Comparison of ENCODE assay signal across 8 cellular contexts in genomic region chr7:105003275-105003674, GRCh38. TPM values are rescaled to one million over a fixed set of nuclear protein-coding genes. Genes with fewer than 3 reads are reported as not detected.
DNase-seq lines count a peak whose midpoint lies in the region; ATAC-seq and TF ChIP-seq lines count a peak whose summit lies in the region.

No MANE protein-coding gene starts in this region.

- DNase-seq in DMS 273 (lab: John Stamatoyannopoulos, UW; ENCODE audit: unreplicated experiment) (peak; percentile 35), DMS 273 treated with DMSO at 0.1 percent for 48 hours (lab: John Stamatoyannopoulos, UW) (no peak), fibroblast of lung (ENCODE audit: low read depth in 2 of 2) (peak; percentile 77 to 86), prostate gland (ENCODE audit: low spot score) (no peak)
- DNase-seq in activated CD4-positive, alpha-beta T cell treated with anti-CD3 and anti-CD28 coated beads, Interleukin-2, amount 50 U/mL, for 4 hours: peak; percentile 42 to 44
- DNase-seq in activated CD4-positive, CD25-positive, alpha-beta regulatory T cell treated with anti-CD3 and anti-CD28 coated beads, Interleukin-2, amount 50 U/mL, for 72 hours: no peak

- no peaks in the 10 kb centered on the region for H3K27me3 ChIP-seq in fibroblast of lung (ENCODE audit: control insufficient read depth, insufficient read depth, low read length)
- H3K27me3 ChIP-seq in prostate gland (replicated peaks; ENCODE audit: insufficient read depth): no peaks in the 10 kb centered on the region

- WGBS in prostate gland: 16% methylated on average over 5 of the region's 5 CpGs

- H3K9ac ChIP-seq in fibroblast of lung (ENCODE audit: insufficient read depth, low read length): no peak overlapping the region

- no peak overlapping the region for H2AFZ ChIP-seq in fibroblast of lung (ENCODE audit: low read length)

- peaks cover 48% of the 10 kb centered on the region for H3K79me2 ChIP-seq in fibroblast of lung (ENCODE audit: control insufficient read depth, insufficient read depth, low read length)

- H3K27ac ChIP-seq in fibroblast of lung (ENCODE audit: insufficient read depth, low read length) (peak overlapping the region; percentile 63), prostate gland (peak overlapping the region; percentile 42 to 67)

- intact Hi-C loops in prostate gland (cut with DNase I): no loop called here

- TF ChIP-seq CTCF in fibroblast of lung (conservative IDR thresholded peaks at IDR 0.05 in 1 of 2, IDR thresholded peaks at IDR 0.05 in 1 of 2; ENCODE audit: low read depth in 1 of 2, low read length in 2 of 2) (no peak), prostate gland (IDR thresholded peaks at IDR 0.05) (no peak)

- TF ChIP-seq POLR2A in prostate gland (IDR thresholded peaks at IDR 0.05): no peak

- H3K9me3 ChIP-seq in fibroblast of lung (ENCODE audit: control insufficient read depth, insufficient read depth, low read depth, low read length): no peaks in the 10 kb centered on the region
- H3K9me3 ChIP-seq in prostate gland: no peaks in the 10 kb centered on the region

- H3K4me1 ChIP-seq in fibroblast of lung (ENCODE audit: control insufficient read depth, extremely low read depth, insufficient read depth, low read length) (peaks cover 3% of the 10 kb centered on the region), prostate gland (replicated peaks) (peaks cover 13% of the 10 kb centered on the region)

- H3K4me2 ChIP-seq in fibroblast of lung (ENCODE audit: extremely low read depth, insufficient read depth, low read length): peak overlapping the region; percentile 81

- ATAC-seq in HG03378 (IDR thresholded peaks at IDR 0.05; ENCODE audit: unreplicated experiment): no peak
- ATAC-seq in HG03135 (IDR thresholded peaks at IDR 0.05; ENCODE audit: unreplicated experiment): no peak

- H3K36me3 ChIP-seq in fibroblast of lung (ENCODE audit: control insufficient read depth, insufficient read depth, low read length) (peaks cover 4% of the 10 kb centered on the region), prostate gland (no peaks in the 10 kb centered on the region)

- H3K4me3 ChIP-seq in fibroblast of lung (replicated peaks in 1 of 4; ENCODE audit: control extremely low read depth in 1 of 4, insufficient read depth in 1 of 4, low read depth in 3 of 4, low read length in 4 of 4) (peak overlapping the region; percentile 7 to 25 (median 14)), prostate gland (no peak overlapping the region)

- peaks cover 6% of the 10 kb centered on the region for H4K20me1 ChIP-seq in fibroblast of lung (ENCODE audit: control insufficient read depth, extremely low read depth, insufficient read depth, low read length)

RNA-seq across cellular contexts. Expression of gene KMT2E, which starts 10.7 kb away (rescaled TPM):
- total RNA-seq in fibroblast of lung (80.9 and 95.0 TPM in 2 replicates), prostate gland (100 to 1,000 TPM in 1 of 2 donors, 10 to 100 TPM in 1; 83.7 to 102 TPM)
- 6.7 and 7.5 TPM in 2 replicates for polyA plus RNA-seq in fibroblast of lung
- polyA plus RNA-seq in fibroblast of lung (2012): 27.7 and 40.7 TPM in 2 replicates
- 49.3 and 55.3 TPM in 2 replicates for polyA minus RNA-seq in fibroblast of lung (ENCODE audit: low replicate concordance)

Comparison
In these comparisons a context has a peak if more than half of its experiments do, and no peak if none do; other contexts are left out.
1. DNase-seq: peak in DMS 273 (single experiment), activated CD4-positive, alpha-beta T cell treated with anti-CD3 and anti-CD28 coated beads, Interleukin-2, amount 50 U/mL, for 4 hours (2 of 2) and fibroblast of lung (2 of 2); none in DMS 273 treated with DMSO at 0.1 percent for 48 hours (single experiment), prostate gland (single experiment) and activated CD4-positive, CD25-positive, alpha-beta regulatory T cell treated with anti-CD3 and anti-CD28 coated beads, Interleukin-2, amount 50 U/mL, for 72 hours (single experiment).
2. H3K4me3 ChIP-seq: peak in fibroblast of lung (4 of 4); none in prostate gland (0 of 2).